Comparison of ENCODE assay signal across 19 cellular contexts in genomic region chr1:156807627-156808026, GRCh38. TPM values are rescaled to one million over a fixed set of nuclear protein-coding genes. Genes with fewer than 3 reads are reported as not detected.
DNase-seq lines count a peak whose midpoint lies in the region; ATAC-seq and TF ChIP-seq lines count a peak whose summit lies in the region.
"Had no signal": no experiment of that assay in that cellular context is flagged by ENCODE, and none has a peak within 500 bp of the region (broad histone marks: within the 10 kb centered on the region; RNA-seq: fewer than 3 reads in every experiment).

No MANE protein-coding gene starts in this region.

- H3K9me3 ChIP-seq in H9 (ENCODE audit: control insufficient read depth, low read depth, low read length), result no peaks in the 10 kb centered on the region
- H3K9me3 ChIP-seq: breast epithelium, MG63, pancreas had no signal

- H4K91ac ChIP-seq in H9 (ENCODE audit: insufficient read length, low read depth, low read length), result no peak overlapping the region

- H3K4me1 ChIP-seq in H9 (ENCODE audit: insufficient read depth, low read length), result no peaks in the 10 kb centered on the region; the same call in 1 of the 2 replicates
- H3K4me1 ChIP-seq: breast epithelium, pancreas had no signal

- no peak for TF ChIP-seq CTCF in NB4 (IDR thresholded peaks at IDR 0.05; ENCODE audit: low read depth, low read length)
- no peak for TF ChIP-seq CTCF in progenitor cell of endocrine pancreas (IDR thresholded peaks at IDR 0.05; ENCODE audit: unreplicated experiment)
- no peak for TF ChIP-seq CTCF in HFFc6 (IDR thresholded peaks at IDR 0.05)
- TF ChIP-seq CTCF in H9 (conservative IDR thresholded peaks at IDR 0.05), result no peak

- H3K23ac ChIP-seq in H9 (ENCODE audit: insufficient read length, low read depth, low read length), result no peak overlapping the region

- peak overlapping the region; percentile 84 for H3K27ac Mint-ChIP-seq in activated CD4-positive, alpha-beta T cell treated with anti-CD3 and anti-CD28 coated beads, Interleukin-2, amount 10 ng/mL, durations not matched to agents 24 days and 14 days
- peak overlapping the region; percentile 89 for H3K27ac Mint-ChIP-seq in activated T-helper 17 cell treated with anti-CD3 and anti-CD28 coated beads, Interleukin-2, amount 50 U/mL, for 72 hours
- H3K27ac Mint-ChIP-seq in progenitor cell of endocrine pancreas, result peak overlapping the region; percentile 82
- no peak overlapping the region for H3K27ac Mint-ChIP-seq in HFFc6
- H3K27ac Mint-ChIP-seq in H9, result peak overlapping the region in 1 of 3 experiments; percentile 54; a peak in 1 of 7 replicates
- H3K27ac Mint-ChIP-seq: type B pancreatic cell had no signal

- no peaks in the 10 kb centered on the region for H3K79me2 ChIP-seq in H9 (ENCODE audit: insufficient read depth, low read length)

- H4K20me1 ChIP-seq in H9 (ENCODE audit: control insufficient read depth, insufficient read depth, insufficient read length), result no peaks in the 10 kb centered on the region

- peaks cover 61% of the 10 kb centered on the region for H3K4me1 Mint-ChIP-seq in activated CD4-positive, alpha-beta T cell treated with anti-CD3 and anti-CD28 coated beads, Interleukin-2, amount 10 ng/mL, durations not matched to agents 24 days and 14 days
- H3K4me1 Mint-ChIP-seq in activated T-helper 17 cell treated with anti-CD3 and anti-CD28 coated beads, Interleukin-2, amount 50 U/mL, for 72 hours, result peaks cover 52% of the 10 kb centered on the region
- peaks cover 5% of the 10 kb centered on the region for H3K4me1 Mint-ChIP-seq in progenitor cell of endocrine pancreas (ENCODE audit: low read depth)
- peaks cover 17% of the 10 kb centered on the region for H3K4me1 Mint-ChIP-seq in HFFc6 (ENCODE audit: low read depth)
- H3K4me1 Mint-ChIP-seq in H9, result peaks cover 5 to 32% of the 10 kb centered on the region in 2 experiments

- H3K4me2 ChIP-seq in H9 (ENCODE audit: insufficient read depth, insufficient read length, low read length), result no peak overlapping the region

- H4K8ac ChIP-seq in H9 (replicated peaks; ENCODE audit: insufficient read length, low read depth, low read length), result no peak overlapping the region

- no peak overlapping the region for H2BK5ac ChIP-seq in H9 (ENCODE audit: insufficient read length, low read length)

- H3K27me3 ChIP-seq in H9 (ENCODE audit: insufficient read depth, low read length), result peaks cover under 1% of the 10 kb centered on the region
- H3K27me3 ChIP-seq: breast epithelium, MG63, pancreas had no signal

- no peak for TF ChIP-seq POLR2A in NB4 (IDR thresholded peaks at IDR 0.05; ENCODE audit: extremely low read depth, insufficient read length)

- H3K9me3 Mint-ChIP-seq in activated CD4-positive, alpha-beta T cell treated with anti-CD3 and anti-CD28 coated beads, Interleukin-2, amount 10 ng/mL, durations not matched to agents 24 days and 14 days, result no peaks in the 10 kb centered on the region
- H3K9me3 Mint-ChIP-seq in activated T-helper 17 cell treated with anti-CD3 and anti-CD28 coated beads, Interleukin-2, amount 50 U/mL, for 72 hours, result no peaks in the 10 kb centered on the region
- no peaks in the 10 kb centered on the region for H3K9me3 Mint-ChIP-seq in progenitor cell of endocrine pancreas (ENCODE audit: low read depth)
- no peaks in the 10 kb centered on the region for H3K9me3 Mint-ChIP-seq in HFFc6
- H3K9me3 Mint-ChIP-seq in H9, result no peaks in the 10 kb centered on the region; a peak in 1 of 5 replicates
- H3K9me3 Mint-ChIP-seq: type B pancreatic cell had no signal

- DNase-seq in activated CD4-positive, alpha-beta T cell treated with anti-CD3 and anti-CD28 coated beads, Interleukin-2, amount 10 ng/mL, durations not matched to agents 24 days and 14 days, result peak; percentile 79
- DNase-seq in activated CD4-positive, alpha-beta T cell treated with anti-CD3 and anti-CD28 coated beads for 4 hours, result no peak
- peak; percentile 45 for DNase-seq in NB4 (ENCODE audit: low read depth)
- no peak for DNase-seq in progenitor cell of endocrine pancreas (ENCODE audit: low spot score, unreplicated experiment)
- DNase-seq in HFFc6, result no peak
- no peak for DNase-seq in NCI-H2107 (lab: John Stamatoyannopoulos, UW)
- DNase-seq in H9, result no peak
- DNase-seq: COR-L47, hippocampal formation, left cardiac atrium, MG63, NCI-H2081, pancreas had no signal

- H3K4ac ChIP-seq in H9 (ENCODE audit: low read depth, low read length), result no peak overlapping the region; the same call in 1 of the 2 replicates

- H3K18ac ChIP-seq in H9 (ENCODE audit: insufficient read length, low read depth, low read length), result no peak overlapping the region

- peak overlapping the region; percentile 62 for H3K4me3 Mint-ChIP-seq in activated CD4-positive, alpha-beta T cell treated with anti-CD3 and anti-CD28 coated beads, Interleukin-2, amount 10 ng/mL, durations not matched to agents 24 days and 14 days
- peak overlapping the region; percentile 48 for H3K4me3 Mint-ChIP-seq in activated T-helper 17 cell treated with anti-CD3 and anti-CD28 coated beads, Interleukin-2, amount 50 U/mL, for 72 hours
- no peak overlapping the region for H3K4me3 Mint-ChIP-seq in progenitor cell of endocrine pancreas (ENCODE audit: low read depth)
- no peak overlapping the region for H3K4me3 Mint-ChIP-seq in HFFc6
- no peak overlapping the region for H3K4me3 Mint-ChIP-seq in H9
- H3K4me3 Mint-ChIP-seq: type B pancreatic cell had no signal

- no peak overlapping the region for H2BK15ac ChIP-seq in H9 (ENCODE audit: low read depth, low read length)

- no peak overlapping the region for H2AFZ ChIP-seq in H9 (ENCODE audit: low read length)

- H3K27me3 Mint-ChIP-seq in activated CD4-positive, alpha-beta T cell treated with anti-CD3 and anti-CD28 coated beads, Interleukin-2, amount 10 ng/mL, durations not matched to agents 24 days and 14 days, result no peaks in the 10 kb centered on the region
- no peaks in the 10 kb centered on the region for H3K27me3 Mint-ChIP-seq in activated T-helper 17 cell treated with anti-CD3 and anti-CD28 coated beads, Interleukin-2, amount 50 U/mL, for 72 hours
- H3K27me3 Mint-ChIP-seq in progenitor cell of endocrine pancreas (peaks cover 25% of the 10 kb centered on the region), HFFc6 (ENCODE audit: insufficient read depth) (peaks cover 13% of the 10 kb centered on the region), H9 (ENCODE audit: low read depth) (peaks cover 22% of the 10 kb centered on the region)

- no peak overlapping the region for H2BK120ac ChIP-seq in H9 (ENCODE audit: low read depth, low read length, poor library complexity, severe bottlenecking)

- no peak overlapping the region for H2AK5ac ChIP-seq in H9 (ENCODE audit: insufficient read length, low read length)

- no peak overlapping the region for H3T11ph ChIP-seq in H9 (ENCODE audit: low read length)

- no peak overlapping the region for H3K27ac ChIP-seq in H9 (ENCODE audit: insufficient read length, low read depth, low read length)
- H3K27ac ChIP-seq: breast epithelium, pancreas had no signal

- no peak overlapping the region for H3K9ac ChIP-seq in H9 (ENCODE audit: extremely low read depth, insufficient read length, low read length)

- no peak overlapping the region for H3K14ac ChIP-seq in H9 (ENCODE audit: insufficient read depth, low read length)

- peak; percentile 67 for ATAC-seq in activated T-helper 17 cell treated with anti-CD3 and anti-CD28 coated beads, Interleukin-2, amount 50 U/mL, for 72 hours (replicated peaks)
- ATAC-seq: left cardiac atrium, Panc1, pancreas had no signal

- H2BK20ac ChIP-seq in H9 (ENCODE audit: low read depth, low read length, poor library complexity, severe bottlenecking), result no peak overlapping the region

- H3K79me1 ChIP-seq in H9 (ENCODE audit: insufficient read depth, low read depth, low read length, poor library complexity, severe bottlenecking), result no peaks in the 10 kb centered on the region

- H3K23me2 ChIP-seq in H9 (ENCODE audit: insufficient read length, low read depth, low read length, poor library complexity, severe bottlenecking), result no peaks in the 10 kb centered on the region

- no peak overlapping the region for H2BK12ac ChIP-seq in H9 (ENCODE audit: insufficient read length, low read depth, low read length)

- no peak overlapping the region for H3K4me3 ChIP-seq in NB4 (ENCODE audit: low read depth, low read length)
- H3K4me3 ChIP-seq: breast epithelium, MG63, pancreas had no signal

- no CpG with 5 or more reads among the region's 2 CpGs for WGBS in H9 (ENCODE audit: extremely low coverage, insufficient read length, low lambda C conversion rate)

- intact Hi-C loops in activated CD4-positive, alpha-beta T cell treated with anti-CD3 and anti-CD28 coated beads, Interleukin-2, amount 10 ng/mL, durations not matched to agents 24 days and 14 days (cut with micrococcal nuclease), result no loop called here

- peaks cover 78% of the 10 kb centered on the region for H3K36me3 Mint-ChIP-seq in activated CD4-positive, alpha-beta T cell treated with anti-CD3 and anti-CD28 coated beads, Interleukin-2, amount 10 ng/mL, durations not matched to agents 24 days and 14 days (ENCODE audit: low read depth)
- peaks cover 92% of the 10 kb centered on the region for H3K36me3 Mint-ChIP-seq in activated T-helper 17 cell treated with anti-CD3 and anti-CD28 coated beads, Interleukin-2, amount 50 U/mL, for 72 hours (ENCODE audit: low read depth)
- H3K36me3 Mint-ChIP-seq in progenitor cell of endocrine pancreas (ENCODE audit: insufficient read depth) (no peaks in the 10 kb centered on the region), HFFc6 (ENCODE audit: low read depth) (no peaks in the 10 kb centered on the region), H9 (ENCODE audit: insufficient read depth in 1 of 3, low read depth in 3 of 3) (peaks cover 0 to 9% (median 4%) of the 10 kb centered on the region in 3 experiments; a peak in 3 of 7 replicates)
- H3K36me3 Mint-ChIP-seq: type B pancreatic cell had no signal

- no peak overlapping the region for H3K56ac ChIP-seq in H9 (ENCODE audit: insufficient read length, low read depth, low read length)

- no peak overlapping the region for H4K5ac ChIP-seq in H9 (ENCODE audit: insufficient read length, low read depth, low read length)

RNA-seq across cellular contexts. Expression of gene SH2D2A, which starts 9.0 kb away (rescaled TPM):
- total RNA-seq in activated CD4-positive, alpha-beta T cell treated with anti-CD3 and anti-CD28 coated beads, Interleukin-2, amount 10 ng/mL, durations not matched to agents 24 days and 14 days, result 277 and 282 TPM in 2 replicates
- 100 to 1,000 TPM; 173 to 257 TPM for total RNA-seq in activated T-helper 17 cell treated with anti-CD3 and anti-CD28 coated beads, Interleukin-2, amount 50 U/mL, for 72 hours
- total RNA-seq in progenitor cell of endocrine pancreas (not detected in 2 replicates), H9 (2021) (2.0 and 2.5 TPM in 2 replicates)
- total RNA-seq in HFFc6 (2021; fragmentation: NEBNext Ultra II Directional; extraction: Animal tissue kit (Norgen Biotek cat#: 25700)), result under 1 TPM in 2 of 6 experiments, not detected in 4; 0.09 to 0.17 TPM
- total RNA-seq: fibroblast of lung, skeletal muscle tissue had no signal

RNA-seq across cellular contexts. Expression of gene PRCC, which starts 40.3 kb away (rescaled TPM):
- total RNA-seq in activated CD4-positive, alpha-beta T cell treated with anti-CD3 and anti-CD28 coated beads, Interleukin-2, amount 10 ng/mL, durations not matched to agents 24 days and 14 days, result 106 and 120 TPM in 2 replicates
- 10 to 100 TPM; 54.0 to 76.7 TPM for total RNA-seq in activated T-helper 17 cell treated with anti-CD3 and anti-CD28 coated beads, Interleukin-2, amount 50 U/mL, for 72 hours
- total RNA-seq in progenitor cell of endocrine pancreas (93.2 TPM in 2 replicates), H9 (2021) (129 TPM in 2 replicates)
- total RNA-seq in HFFc6 (2021; fragmentation: NEBNext Ultra II Directional; extraction: Animal tissue kit (Norgen Biotek cat#: 25700)), result 10 to 100 TPM; 67.0 to 79.3 (median 71.5) TPM

RNA-seq across cellular contexts. Expression of gene INSRR, which starts 51.3 kb away (rescaled TPM):
- 0.68 and 0.71 TPM in 2 replicates for total RNA-seq in activated CD4-positive, alpha-beta T cell treated with anti-CD3 and anti-CD28 coated beads, Interleukin-2, amount 10 ng/mL, durations not matched to agents 24 days and 14 days
- under 1 TPM; 0.04 to 0.66 TPM for total RNA-seq in activated T-helper 17 cell treated with anti-CD3 and anti-CD28 coated beads, Interleukin-2, amount 50 U/mL, for 72 hours
- total RNA-seq in progenitor cell of endocrine pancreas (not detected in 2 replicates), H9 (2021) (not detected in 2 replicates)
- not detected for total RNA-seq in HFFc6 (2021; fragmentation: NEBNext Ultra II Directional; extraction: Animal tissue kit (Norgen Biotek cat#: 25700))
- total RNA-seq: fibroblast of lung had no signal

RNA-seq across cellular contexts. Expression of gene NTRK1, which starts 53.0 kb away (rescaled TPM):
- total RNA-seq in activated CD4-positive, alpha-beta T cell treated with anti-CD3 and anti-CD28 coated beads, Interleukin-2, amount 10 ng/mL, durations not matched to agents 24 days and 14 days, result 54.3 and 61.2 TPM in 2 replicates
- 10 to 100 TPM in 1 of 2 donors, 1 to 10 TPM in 1; 2.5 to 13.3 TPM for total RNA-seq in activated T-helper 17 cell treated with anti-CD3 and anti-CD28 coated beads, Interleukin-2, amount 50 U/mL, for 72 hours
- total RNA-seq in progenitor cell of endocrine pancreas (0.36 TPM in 1 of 2 replicates, not detected in the other), H9 (2021) (0.13 and 0.24 TPM in 2 replicates)
- under 1 TPM in 1 of 6 experiments, not detected in 5; 0.10 TPM for total RNA-seq in HFFc6 (2021; fragmentation: NEBNext Ultra II Directional; extraction: Animal tissue kit (Norgen Biotek cat#: 25700))
- total RNA-seq: fibroblast of lung had no signal

RNA-seq across cellular contexts. Expression of gene HDGF, which starts 56.2 kb away (rescaled TPM):
- 360 and 367 TPM in 2 replicates for total RNA-seq in activated CD4-positive, alpha-beta T cell treated with anti-CD3 and anti-CD28 coated beads, Interleukin-2, amount 10 ng/mL, durations not matched to agents 24 days and 14 days
- 100 to 1,000 TPM; 270 to 361 TPM for total RNA-seq in activated T-helper 17 cell treated with anti-CD3 and anti-CD28 coated beads, Interleukin-2, amount 50 U/mL, for 72 hours
- total RNA-seq in progenitor cell of endocrine pancreas (280 and 288 TPM in 2 replicates), H9 (2021) (308 and 310 TPM in 2 replicates)
- total RNA-seq in HFFc6 (2021; fragmentation: NEBNext Ultra II Directional; extraction: Animal tissue kit (Norgen Biotek cat#: 25700)), result 100 to 1,000 TPM; 229 to 324 (median 315) TPM

Comparison
In these comparisons a context has a peak if more than half of its experiments do, and no peak if none do; other contexts are left out.
1. DNase-seq: peak in activated CD4-positive, alpha-beta T cell treated with anti-CD3 and anti-CD28 coated beads, Interleukin-2, amount 10 ng/mL, durations not matched to agents 24 days and 14 days (single experiment) and NB4 (single experiment); none in activated CD4-positive, alpha-beta T cell treated with anti-CD3 and anti-CD28 coated beads for 4 hours (0 of 2), progenitor cell of endocrine pancreas (single experiment), HFFc6 (single experiment), NCI-H2107 (single experiment) and H9 (single experiment).
2. H3K4me3 Mint-ChIP-seq: peak in activated CD4-positive, alpha-beta T cell treated with anti-CD3 and anti-CD28 coated beads, Interleukin-2, amount 10 ng/mL, durations not matched to agents 24 days and 14 days (single experiment) and activated T-helper 17 cell treated with anti-CD3 and anti-CD28 coated beads, Interleukin-2, amount 50 U/mL, for 72 hours (single experiment); none in progenitor cell of endocrine pancreas (single experiment), HFFc6 (single experiment) and H9 (0 of 2).
3. RNA of gene SH2D2A, which starts 9.0 kb away (total RNA-seq): 277 to 282 TPM in activated CD4-positive, alpha-beta T cell treated with anti-CD3 and anti-CD28 coated beads, Interleukin-2, amount 10 ng/mL, durations not matched to agents 24 days and 14 days and 173 to 257 TPM in activated T-helper 17 cell treated with anti-CD3 and anti-CD28 coated beads, Interleukin-2, amount 50 U/mL, for 72 hours; 2.0 to 2.5 TPM in H9, 0.09 to 0.17 TPM in HFFc6 and not detected in progenitor cell of endocrine pancreas; every median in the first group is over 10 times any median in the second.